ENCODE assay signal across 12 cellular contexts in genomic region chr19:56725829-56726424, GRCh38. TPM values are rescaled to one million over a fixed set of nuclear protein-coding genes. Genes with fewer than 3 reads are reported as not detected.
A peak's percentile ranks its signal among the peaks of the same experiment; 100 is the strongest.
DNase-seq lines count a peak whose midpoint lies in the region; ATAC-seq, FAIRE-seq and TF ChIP-seq lines count a peak whose summit lies in the region.
"Had no signal": no experiment of that assay in that cellular context is flagged by ENCODE, and none has a peak within 500 bp of the region (broad histone marks: within the 10 kb centered on the region; RNA-seq: fewer than 3 reads in every experiment).

No MANE protein-coding gene starts in this region.

- peaks cover 27% of the 10 kb centered on the region for H3K9me3 ChIP-seq in PC-3 (ENCODE audit: low read length)
- no peaks in the 10 kb centered on the region for H3K9me3 ChIP-seq in parathyroid adenoma (ENCODE audit: control insufficient read depth, low read length)
- no peaks in the 10 kb centered on the region for H3K9me3 ChIP-seq in T-helper 17 cell (ENCODE audit: control insufficient read depth, low read length, poor library complexity, severe bottlenecking)
- H3K9me3 ChIP-seq: upper lobe of left lung had no signal

- H3K4me3 Mint-ChIP-seq in T-helper 17 cell, result no peak overlapping the region
- H3K4me3 Mint-ChIP-seq: activated naive CD4-positive, alpha-beta T cell treated with anti-CD3 and anti-CD28 coated beads, Interleukin-2, amount 10 ng/mL, durations not matched to agents 7 days and 5 days had no signal

- no peaks in the 10 kb centered on the region for H3K27me3 Mint-ChIP-seq in T-helper 17 cell
- H3K27me3 Mint-ChIP-seq: activated naive CD4-positive, alpha-beta T cell treated with anti-CD3 and anti-CD28 coated beads, Interleukin-2, amount 10 ng/mL, durations not matched to agents 7 days and 5 days had no signal

- DNase-seq in H4 (ENCODE audit: low spot score) (peak; percentile 49), PC-3 (peak; percentile 44), SKM-1 (lab: John Stamatoyannopoulos, UW; ENCODE audit: unreplicated experiment) (no peak), T-helper 17 cell (no peak), NCI-H1105 (lab: John Stamatoyannopoulos, UW) (no peak)
- DNase-seq in stimulated activated CD4-positive, alpha-beta T cell treated with anti-CD3 and anti-CD28 coated beads, Interleukin-4, amount 100 ng/mL, for 24 hours, result no peak
- DNase-seq: activated naive CD4-positive, alpha-beta T cell treated with anti-CD3 and anti-CD28 coated beads, Interleukin-2, amount 10 ng/mL, durations not matched to agents 7 days and 5 days; upper lobe of left lung had no signal

- H3F3A ChIP-seq in PC-3 (ENCODE audit: low read length, unreplicated experiment), result no peaks in the 10 kb centered on the region

- FAIRE-seq in endometrium (lab: Jason Lieb, UNC), result peak; percentile 81
- FAIRE-seq: keratinocyte had no signal

- CTCF ChIA-PET in PC-3 (lab: Charles Lee), result no interaction called here

- TF ChIP-seq CTCF in PC-3 (conservative IDR thresholded peaks at IDR 0.05; ENCODE audit: low read depth, low read length), result peak; percentile 63
- TF ChIP-seq CTCF in parathyroid adenoma (IDR thresholded peaks at IDR 0.05), result peak; percentile 41

- no peak overlapping the region for H3K9ac ChIP-seq in PC-3 (ENCODE audit: low read length)
- H3K9ac ChIP-seq in parathyroid adenoma, result no peak overlapping the region

- H3K4me1 ChIP-seq in PC-3 (ENCODE audit: insufficient read depth, low read length), result no peaks in the 10 kb centered on the region
- no peaks in the 10 kb centered on the region for H3K4me1 ChIP-seq in parathyroid adenoma
- H3K4me1 ChIP-seq: upper lobe of left lung had no signal

- H3K27ac ChIP-seq in PC-3 (ENCODE audit: low read length) (no peak overlapping the region), parathyroid adenoma (no peak overlapping the region)
- H3K27ac ChIP-seq: upper lobe of left lung had no signal

- no TSS peak for BruUV-seq in PC-3 (replicated peaks; lab: Mats Ljungman, UMichigan)

- H2AFZ ChIP-seq in PC-3 (ENCODE audit: low read length) (no peak overlapping the region), parathyroid adenoma (peak overlapping the region; percentile 25)

- H3K36me3 Mint-ChIP-seq in T-helper 17 cell (ENCODE audit: low read depth), result peaks cover 3% of the 10 kb centered on the region
- H3K36me3 Mint-ChIP-seq: activated naive CD4-positive, alpha-beta T cell treated with anti-CD3 and anti-CD28 coated beads, Interleukin-2, amount 10 ng/mL, durations not matched to agents 7 days and 5 days had no signal

- H3K36me3 ChIP-seq in PC-3 (ENCODE audit: low read depth, low read length) (no peaks in the 10 kb centered on the region), parathyroid adenoma (ENCODE audit: control insufficient read depth, insufficient read depth, low read length) (no peaks in the 10 kb centered on the region)
- H3K36me3 ChIP-seq: upper lobe of left lung had no signal

- H4K20me1 ChIP-seq in PC-3 (ENCODE audit: low read length), result no peaks in the 10 kb centered on the region

- H3K4me3 ChIP-seq in PC-3 (ENCODE audit: low read length) (no peak overlapping the region), parathyroid adenoma (ENCODE audit: low read depth, low read length) (no peak overlapping the region)
- H3K4me3 ChIP-seq: upper lobe of left lung had no signal

- H3K27ac Mint-ChIP-seq in T-helper 17 cell, result no peak overlapping the region
- H3K27ac Mint-ChIP-seq: activated naive CD4-positive, alpha-beta T cell treated with anti-CD3 and anti-CD28 coated beads, Interleukin-2, amount 10 ng/mL, durations not matched to agents 7 days and 5 days had no signal

- no peaks in the 10 kb centered on the region for H3K79me2 ChIP-seq in PC-3 (ENCODE audit: low read length)
- H3K79me2 ChIP-seq in parathyroid adenoma, result no peaks in the 10 kb centered on the region

- ATAC-seq in PC-3 (no peak), T-helper 17 cell (no peak)
- ATAC-seq: HCT116 had no signal

- POLR2A ChIA-PET in PC-3 (lab: Charles Lee; ENCODE audit: unreplicated experiment), result no interaction called here

- no peaks in the 10 kb centered on the region for H3K9me2 ChIP-seq in PC-3 (replicated peaks; ENCODE audit: low read length)

- H3K4me2 ChIP-seq in PC-3 (ENCODE audit: low read length), result no peak overlapping the region
- H3K4me2 ChIP-seq in parathyroid adenoma (ENCODE audit: low read length), result no peak overlapping the region

- no peaks in the 10 kb centered on the region for H3K4me1 Mint-ChIP-seq in T-helper 17 cell
- H3K4me1 Mint-ChIP-seq: activated naive CD4-positive, alpha-beta T cell treated with anti-CD3 and anti-CD28 coated beads, Interleukin-2, amount 10 ng/mL, durations not matched to agents 7 days and 5 days had no signal

- intact Hi-C loops in PC-3 (cut with micrococcal nuclease), result loop anchor here (10.0 kb wide), 1 partner anchor 109 kb away; no protein-coding TSS in a partner anchor

- H3K27me3 ChIP-seq in PC-3 (ENCODE audit: low read length) (no peaks in the 10 kb centered on the region), parathyroid adenoma (ENCODE audit: control insufficient read depth, insufficient read depth, low read length) (no peaks in the 10 kb centered on the region)
- H3K27me3 ChIP-seq: upper lobe of left lung had no signal

RNA-seq across cellular contexts. Expression of gene ZNF835, which starts 54.4 kb away (rescaled TPM):
- 0.04 TPM in 1 of 2 replicates, not detected in the other for total RNA-seq in H4 (2014; rRNA removed; shearing (Covaris generic))
- total RNA-seq in PC-3 (2014; rRNA removed) (not detected in 2 replicates), T-helper 17 cell (under 1 TPM; 0.83 to 0.99 TPM)

Comparison
In these comparisons a context has a peak if more than half of its experiments do, and no peak if none do; other contexts are left out.
1. DNase-seq: peak in H4 (single experiment) and PC-3 (single experiment); none in stimulated activated CD4-positive, alpha-beta T cell treated with anti-CD3 and anti-CD28 coated beads, Interleukin-4, amount 100 ng/mL, for 24 hours (single experiment), SKM-1 (single experiment), T-helper 17 cell (0 of 3) and NCI-H1105 (single experiment).